In genomic region chr6:137363805-137364138, GRCh38 we compare ENCODE assay signal across 1 cellular context.
TF ChIP-seq lines count a peak whose summit lies in the region.

No MANE protein-coding gene starts in this region.

TF ChIP-seq in HepG2, 621 proteins besides CTCF, POLR2A, EP300 and RAD21 (continued from another document):
- TF ChIP-seq NAIF1 (CRISPR knock-in tag; IDR thresholded peaks at IDR 0.05; ENCODE audit: borderline replicate concordance) (no peak), ZNF782 (CRISPR knock-in tag; IDR thresholded peaks at IDR 0.05; ENCODE audit: borderline replicate concordance) (no peak), ZFP36 (IDR thresholded peaks at IDR 0.05; ENCODE audit: borderline replicate concordance, low read depth, low read length, partially characterized antibody) (no peak), NFAT5 (CRISPR knock-in tag; IDR thresholded peaks at IDR 0.05) (no peak), ZNF207 (IDR thresholded peaks at IDR 0.05; ENCODE audit: borderline replicate concordance) (no peak), FOSL2 (CRISPR knock-in tag; IDR thresholded peaks at IDR 0.05) (0 out of 2 replicates have a peak, but pooled peaks have one; percentile 11), MAZ (IDR thresholded peaks at IDR 0.05; ENCODE audit: borderline replicate concordance, low read depth, low read length) (no peak), MAZ (CRISPR knock-in tag; IDR thresholded peaks at IDR 0.05; ENCODE audit: low read depth) (no peak)
TF ChIP-seq in HepG2: peak in this region for 6.
